12 cellular contexts compared by ENCODE assay signal in genomic region chr1:46694676-46695075, GRCh38. TPM values are rescaled to one million over a fixed set of nuclear protein-coding genes. Genes with fewer than 3 reads are reported as not detected.
"Had no signal": no experiment of that assay in that cellular context is flagged by ENCODE, and none has a peak within 500 bp of the region (broad histone marks: within the 10 kb centered on the region; RNA-seq: fewer than 3 reads in every experiment).

No MANE protein-coding gene starts in this region.

RNA-seq across cellular contexts. Expression of gene TEX38, which starts 23.0 kb away (rescaled TPM):
- total RNA-seq: stomach, subcutaneous adipose tissue, suprapubic skin, temporal lobe, thoracic aorta, tibial nerve, transverse colon, upper lobe of left lung, upper lobe of right lung, urinary bladder, uterus, vagina had no signal
- polyA plus RNA-seq: stomach, urinary bladder had no signal
